In the genomic region with DNA sequence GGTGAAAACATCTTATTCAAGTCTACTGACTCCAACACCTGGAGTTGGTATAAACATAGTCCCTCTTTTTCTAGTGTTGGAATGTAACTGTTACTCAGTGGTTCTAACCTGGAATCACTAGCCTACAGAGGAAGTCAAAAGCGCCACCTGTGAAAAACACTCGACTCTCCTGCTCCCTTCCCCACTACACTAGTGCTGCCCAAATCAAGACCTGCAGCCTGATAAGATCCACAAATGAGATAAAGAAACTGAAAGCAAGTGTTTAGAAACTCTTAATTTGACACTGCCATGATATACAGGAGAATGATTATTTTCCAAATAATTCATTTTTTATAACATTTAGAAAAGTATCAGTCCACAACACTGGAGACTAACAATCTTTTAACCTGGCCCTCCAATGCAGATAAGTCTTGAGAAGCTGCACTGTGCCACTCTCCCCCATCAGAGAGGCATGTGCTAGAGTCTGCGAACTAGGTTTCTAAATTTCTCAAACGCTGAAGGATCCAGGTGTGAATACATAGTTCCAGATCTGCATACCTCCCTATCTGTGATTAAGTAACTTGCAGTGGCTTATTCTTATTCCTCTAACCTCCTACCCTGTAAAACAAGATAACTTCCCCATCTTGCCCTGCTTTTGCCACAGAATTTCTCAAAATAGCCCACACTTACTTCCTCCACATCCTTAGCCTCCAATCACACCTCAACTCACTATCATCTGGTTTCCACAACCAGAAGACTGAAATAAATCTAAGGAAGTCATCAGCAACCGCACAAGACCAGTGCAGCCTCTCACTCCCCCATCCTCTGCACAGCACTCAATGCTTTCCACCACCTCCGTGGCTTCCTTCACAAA, we compare ENCODE assay signal across 8 cellular contexts.
DNase-seq lines count a peak whose midpoint lies in the region; ATAC-seq, FAIRE-seq and TF ChIP-seq lines count a peak whose summit lies in the region.

No MANE protein-coding gene starts in this region.

- H3K4me3 Mint-ChIP-seq in IgD-negative memory B cell, result peak overlapping the region; percentile 2 to 86 (median 44)

- H3K27ac ChIP-seq in effector memory CD4-positive, alpha-beta T cell (ENCODE audit: insufficient read depth, low read length, poor library complexity, severe bottlenecking), result no peak overlapping the region
- H3K27ac ChIP-seq in prostate gland, result no peak overlapping the region

- H3K9me3 Mint-ChIP-seq in IgD-negative memory B cell, result no peaks in the 10 kb centered on the region

- H3K36me3 Mint-ChIP-seq in IgD-negative memory B cell, result peaks cover 10% of the 10 kb centered on the region

- TF ChIP-seq CTCF in prostate gland (IDR thresholded peaks at IDR 0.05), result no peak

- DNase-seq in GM12891 (ENCODE audit: insufficient read length, low spot score) (no peak), NCI-H82 (lab: John Stamatoyannopoulos, UW) (no peak), prostate gland (ENCODE audit: low spot score) (no peak), NCI-H524 (lab: John Stamatoyannopoulos, UW) (no peak), foreskin melanocyte (no peak)
- DNase-seq in effector memory CD4-positive, alpha-beta T cell, result no peak

- peak; percentile 75 for ATAC-seq in GM21515 (IDR thresholded peaks at IDR 0.05; ENCODE audit: unreplicated experiment)

- H3K4me1 Mint-ChIP-seq in IgD-negative memory B cell, result peaks cover 30 to 50% (median 35%) of the 10 kb centered on the region in 3 donors

- FAIRE-seq in GM12891 (lab: Jason Lieb, UNC), result peak; percentile 20

- WGBS in prostate gland, result 61% methylated on average over 6 of the region's 6 CpGs

- no peaks in the 10 kb centered on the region for H3K9me3 ChIP-seq in effector memory CD4-positive, alpha-beta T cell (ENCODE audit: control insufficient read depth, low read length)
- H3K9me3 ChIP-seq in prostate gland, result no peaks in the 10 kb centered on the region

- H3K27me3 Mint-ChIP-seq in IgD-negative memory B cell, result no peaks in the 10 kb centered on the region

- H3K36me3 ChIP-seq in effector memory CD4-positive, alpha-beta T cell (ENCODE audit: control insufficient read depth, insufficient read depth, low read length), result no peaks in the 10 kb centered on the region
- H3K36me3 ChIP-seq in prostate gland, result no peaks in the 10 kb centered on the region

- H3K27ac Mint-ChIP-seq in IgD-negative memory B cell, result peak overlapping the region in 2 of 3 donors; percentile 37 to 81

- no peaks in the 10 kb centered on the region for H3K27me3 ChIP-seq in effector memory CD4-positive, alpha-beta T cell (replicated peaks; ENCODE audit: control insufficient read depth, insufficient read depth, low read length, poor library complexity, severe bottlenecking)
- no peaks in the 10 kb centered on the region for H3K27me3 ChIP-seq in prostate gland (replicated peaks; ENCODE audit: insufficient read depth)

- H3K4me1 ChIP-seq in effector memory CD4-positive, alpha-beta T cell (ENCODE audit: control insufficient read depth, insufficient read depth, low read length, poor library complexity, severe bottlenecking), result peaks cover 10% of the 10 kb centered on the region
- no peaks in the 10 kb centered on the region for H3K4me1 ChIP-seq in prostate gland (replicated peaks)

- TF ChIP-seq POLR2A in GM12891 (IDR thresholded peaks at IDR 0.05; ENCODE audit: low read depth, low read length) (no peak), prostate gland (IDR thresholded peaks at IDR 0.05) (no peak)

- intact Hi-C loops in prostate gland (cut with DNase I), result no loop called here

- peak overlapping the region; percentile 10 for H3K4me3 ChIP-seq in effector memory CD4-positive, alpha-beta T cell (ENCODE audit: insufficient read depth, low read depth, low read length, poor library complexity, severe bottlenecking)
- H3K4me3 ChIP-seq in prostate gland, result no peak overlapping the region

TF ChIP-seq in GM12891, 5 proteins besides CTCF, POLR2A, EP300 and RAD21:
- TF ChIP-seq POLR2AphosphoS5 (IDR thresholded peaks at IDR 0.05; ENCODE audit: low read depth, low read length) (no peak), TAF1 (IDR thresholded peaks at IDR 0.05; ENCODE audit: low read depth, low read length) (no peak)
